Comparison of ENCODE assay signal across 10 cellular contexts in genomic region chr2:26298286-26298637, GRCh38. TPM values are rescaled to one million over a fixed set of nuclear protein-coding genes. Genes with fewer than 3 reads are reported as not detected.
A peak's percentile ranks its signal among the peaks of the same experiment; 100 is the strongest.
DNase-seq lines count a peak whose midpoint lies in the region; ATAC-seq and TF ChIP-seq lines count a peak whose summit lies in the region.
"Had no signal": no experiment of that assay in that cellular context is flagged by ENCODE, and none has a peak within 500 bp of the region (broad histone marks: within the 10 kb centered on the region; RNA-seq: fewer than 3 reads in every experiment).

No MANE protein-coding gene starts in this region.

- H3K27ac ChIP-seq in BLaER1 (peak overlapping the region; percentile 82; the same call in 1 of the 2 replicates), SJCRH30 (no peak overlapping the region), gastroesophageal sphincter (peak overlapping the region; percentile 61 to 91 (median 84)), prostate gland (peak overlapping the region; percentile 85 to 95)

- 0 out of 2 replicates have a peak overlapping the region, but pooled peaks have one; percentile 78 for H3K9ac ChIP-seq in BLaER1

- peak; percentile 9 for ATAC-seq in gastroesophageal sphincter
- ATAC-seq in HG03039 (IDR thresholded peaks at IDR 0.05; ENCODE audit: unreplicated experiment) = no peak

- peak overlapping the region; percentile 92 for H3K4me2 ChIP-seq in BLaER1

- H3K27me3 ChIP-seq in BLaER1 (no peaks in the 10 kb centered on the region), SJCRH30 (no peaks in the 10 kb centered on the region), gastroesophageal sphincter (no peaks in the 10 kb centered on the region), prostate gland (replicated peaks; ENCODE audit: insufficient read depth) (no peaks in the 10 kb centered on the region)
- H3K27me3 ChIP-seq: BE2C had no signal

- H3K36me3 ChIP-seq in BLaER1 (no peaks in the 10 kb centered on the region), SJCRH30 (no peaks in the 10 kb centered on the region), gastroesophageal sphincter (no peaks in the 10 kb centered on the region), prostate gland (no peaks in the 10 kb centered on the region)
- H3K36me3 ChIP-seq: BE2C had no signal

- H3K4me1 ChIP-seq in BLaER1 (peaks cover 18% of the 10 kb centered on the region), SJCRH30 (peaks cover 4% of the 10 kb centered on the region; the same call in 1 of the 2 replicates), gastroesophageal sphincter (peaks cover 0 to 30% (median 6%) of the 10 kb centered on the region in 3 donors), prostate gland (replicated peaks) (no peaks in the 10 kb centered on the region)
- H3K4me1 ChIP-seq: BE2C had no signal

- TF ChIP-seq POLR2A in gastroesophageal sphincter (IDR thresholded peaks at IDR 0.05) = no peak
- no peak for TF ChIP-seq POLR2A in prostate gland (IDR thresholded peaks at IDR 0.05)

- TF ChIP-seq EP300 in gastroesophageal sphincter (IDR thresholded peaks at IDR 0.05) = no peak

- WGBS in gastroesophageal sphincter (ENCODE audit: low coverage in 1 of 2), 2 donors = 49 to 80% methylated on average over 3 to 6 of the region's 17 CpGs
- 10% methylated on average over 17 of the region's 17 CpGs for WGBS in prostate gland

- DNase-seq in SJCRH30 = no peak
- DNase-seq in prostate gland (ENCODE audit: low spot score) = no peak
- DNase-seq in NOMO-1 (lab: John Stamatoyannopoulos, UW; ENCODE audit: unreplicated experiment in 2 of 2) = no peak
- no peak for DNase-seq in activated effector memory CD4-positive, alpha-beta T cell treated with anti-CD3 and anti-CD28 coated beads, Interleukin-2, amount 50 U/mL, for 16 hours
- DNase-seq in mucosa of gallbladder (ENCODE audit: low spot score) = no peak
- DNase-seq: BE2C, NCI-H774 had no signal

- H3K9me3 ChIP-seq in BLaER1 (no peaks in the 10 kb centered on the region), SJCRH30 (replicated peaks) (no peaks in the 10 kb centered on the region), gastroesophageal sphincter (no peaks in the 10 kb centered on the region), prostate gland (no peaks in the 10 kb centered on the region)
- H3K9me3 ChIP-seq: BE2C had no signal

- intact Hi-C loops in prostate gland (cut with DNase I) = loop anchor here (5.0 kb wide), 1 partner anchor 51 kb away; no protein-coding TSS in a partner anchor

- H4K20me1 ChIP-seq in BLaER1 = no peaks in the 10 kb centered on the region

- peak overlapping the region; percentile 63; the same call in 1 of the 2 replicates for H3K4me3 ChIP-seq in BLaER1
- H3K4me3 ChIP-seq in SJCRH30 = peak overlapping the region; percentile 64
- peak overlapping the region; percentile 55 to 57 for H3K4me3 ChIP-seq in gastroesophageal sphincter
- H3K4me3 ChIP-seq in prostate gland = peak overlapping the region; percentile 31 to 38

- TF ChIP-seq CTCF in gastroesophageal sphincter (IDR thresholded peaks at IDR 0.05) (no peak), prostate gland (IDR thresholded peaks at IDR 0.05) (no peak)

RNA-seq across cellular contexts. Expression of gene SELENOI, which starts 47.7 kb away (rescaled TPM):
- 57.3 and 63.0 TPM in 2 replicates for total RNA-seq in SJCRH30 (2014; rRNA removed; shearing (Covaris generic))
- total RNA-seq in gastroesophageal sphincter = 10 to 100 TPM in 1 of 4 donors, 1 to 10 TPM in 3; 7.0 to 10.9 (median 8.7) TPM
- 10 to 100 TPM; 14.4 to 15.6 TPM for total RNA-seq in prostate gland
- total RNA-seq in mucosa of gallbladder = 30.9 TPM

RNA-seq across cellular contexts. Expression of gene ADGRF3, which starts 48.3 kb away (rescaled TPM):
- 0.14 and 0.71 TPM in 2 replicates for total RNA-seq in SJCRH30 (2014; rRNA removed; shearing (Covaris generic))
- not detected for total RNA-seq in gastroesophageal sphincter
- under 1 TPM in 1 of 2 donors, not detected in 1; 0.34 TPM for total RNA-seq in prostate gland
- total RNA-seq in mucosa of gallbladder = 0.35 TPM

RNA-seq across cellular contexts. Expression of gene HADHB, which starts 53.5 kb away (rescaled TPM):
- 150 and 154 TPM in 2 replicates for total RNA-seq in SJCRH30 (2014; rRNA removed; shearing (Covaris generic))
- total RNA-seq in gastroesophageal sphincter (100 to 1,000 TPM; 127 to 358 (median 218) TPM), prostate gland (100 to 1,000 TPM; 119 to 130 TPM), mucosa of gallbladder (135 TPM)

RNA-seq across cellular contexts. Expression of gene HADHA, which starts 53.8 kb away (rescaled TPM):
- total RNA-seq in SJCRH30 (2014; rRNA removed; shearing (Covaris generic)) = 168 and 172 TPM in 2 replicates
- total RNA-seq in gastroesophageal sphincter (100 to 1,000 TPM; 154 to 277 (median 186) TPM), prostate gland (100 to 1,000 TPM in 1 of 2 donors, 10 to 100 TPM in 1; 96.6 to 107 TPM), mucosa of gallbladder (134 TPM)
